In genomic region chr11:8075119-8075726, GRCh38 we compare ENCODE assay signal across 27 cellular contexts. TPM values are rescaled to one million over a fixed set of nuclear protein-coding genes. Genes with fewer than 3 reads are reported as not detected.
DNase-seq lines count a peak whose midpoint lies in the region; ATAC-seq, FAIRE-seq and TF ChIP-seq lines count a peak whose summit lies in the region.
"Had no signal": no experiment of that assay in that cellular context is flagged by ENCODE, and none has a peak within 500 bp of the region (broad histone marks: within the 10 kb centered on the region; RNA-seq: fewer than 3 reads in every experiment).

No MANE protein-coding gene starts in this region.

- POLR2A ChIA-PET in PC-3 (lab: Charles Lee; ENCODE audit: unreplicated experiment), result no interaction called here
- POLR2A ChIA-PET in K562 (lab: Yijun Ruan, JAX), result no interaction called here

- peak; percentile 20 for ATAC-seq in stimulated activated naive CD8-positive, alpha-beta T cell treated with anti-CD3 and anti-CD28 coated beads, Interleukin-15, Interleukin-2, amounts not matched to agents 100 U/mL and 50 U/mL, for 24 hours
- no peak for ATAC-seq in stimulated activated naive CD8-positive, alpha-beta T cell treated with anti-CD3 and anti-CD28 coated beads, Interleukin-15, amount 100 ng/mL, for 72 hours
- peak; percentile 68 for ATAC-seq in PC-3
- no peak for ATAC-seq in K562
- ATAC-seq in stimulated activated naive B cell treated with anti-CD40 and anti-IgM and Interleukin-4, amounts not matched to agents 10 μg/mL and 1 μg/mL and 100 μg/mL, for 72 hours (replicated peaks), result no peak
- ATAC-seq: CD8-positive, alpha-beta T cell; HCT116 had no signal

- FAIRE-seq in K562 (lab: Jason Lieb, UNC), result no peak
- FAIRE-seq: GM12891, HTR-8/SVneo had no signal

- in situ Hi-C loops in K562 (cut with MboI), result no loop called here
- in situ Hi-C loops in G401 (cut with HindIII; ENCODE audit: low sequenced_read_pairs), result no loop called here

- no TSS peak for BruUV-seq in PC-3 (replicated peaks; lab: Mats Ljungman, UMichigan)
- BruUV-seq in K562 (replicated peaks; lab: Mats Ljungman, UMichigan), result no TSS peak

- H3K9me1 ChIP-seq in K562 (ENCODE audit: control insufficient read depth, insufficient read depth, low read length), result no peaks in the 10 kb centered on the region

- 0% methylated on average over 2 of the region's 2 CpGs for WGBS in K562 (ENCODE audit: insufficient coverage, low coverage, missing lambda C conversion rate)

- no peaks in the 10 kb centered on the region for H3K9me3 Mint-ChIP-seq in stimulated activated naive CD8-positive, alpha-beta T cell treated with anti-CD3 and anti-CD28 coated beads, Interleukin-15, amount 100 ng/mL, for 72 hours
- peaks cover 0 to 3% of the 10 kb centered on the region in 2 donors for H3K9me3 Mint-ChIP-seq in stimulated activated naive B cell treated with anti-CD40 and anti-IgM and Interleukin-4, amounts not matched to agents 10 μg/mL and 1 μg/mL and 100 μg/mL, for 72 hours
- H3K9me3 Mint-ChIP-seq: CD8-positive, alpha-beta T cell had no signal

- peaks cover 8% of the 10 kb centered on the region; the same call in 1 of the 2 replicates for H3K4me1 ChIP-seq in PC-3 (ENCODE audit: insufficient read depth, low read length)
- H3K4me1 ChIP-seq in K562 (replicated peaks in 1 of 2; ENCODE audit: control insufficient read depth in 2 of 2, insufficient read depth in 2 of 2, low read length in 2 of 2), result no peaks in the 10 kb centered on the region
- H3K4me1 ChIP-seq in osteoblast (ENCODE audit: insufficient read depth, low read length), result peaks cover 4% of the 10 kb centered on the region
- H3K4me1 ChIP-seq: Caco-2 had no signal

- H3K9me3 ChIP-seq in PC-3 (ENCODE audit: low read length) (no peaks in the 10 kb centered on the region), K562 (replicated peaks; ENCODE audit: control insufficient read depth, insufficient read depth, low read depth, low read length) (no peaks in the 10 kb centered on the region), osteoblast (ENCODE audit: low read depth, low read length) (no peaks in the 10 kb centered on the region)
- H3K9me3 ChIP-seq: Caco-2, MG63 had no signal

- TF ChIP-seq POLR2A in K562 (conservative IDR thresholded peaks at IDR 0.05), result no peak

- TF ChIP-seq CTCF in PC-3 (conservative IDR thresholded peaks at IDR 0.05; ENCODE audit: low read depth, low read length) (no peak), K562 (IDR thresholded peaks at IDR 0.05 in 2 of 3, conservative IDR thresholded peaks at IDR 0.05 in 1 of 3; ENCODE audit: insufficient read depth in 2 of 3, low read depth in 1 of 3, low read length in 3 of 3) (no peak), osteoblast (IDR thresholded peaks at IDR 0.05; ENCODE audit: extremely low read depth, low read depth, low read length) (no peak)

- intact Hi-C loops in PC-3 (cut with micrococcal nuclease), result no loop called here
- intact Hi-C loops in K562 (cut with micrococcal nuclease), result no loop called here

- no peak overlapping the region for H2AFZ ChIP-seq in PC-3 (ENCODE audit: low read length)
- H2AFZ ChIP-seq in K562 (ENCODE audit: low read depth, low read length), result no peak overlapping the region
- H2AFZ ChIP-seq in osteoblast (ENCODE audit: low read length), result no peak overlapping the region

- no peaks in the 10 kb centered on the region for H4K20me1 ChIP-seq in PC-3 (ENCODE audit: low read length)
- no peaks in the 10 kb centered on the region for H4K20me1 ChIP-seq in K562 (replicated peaks; ENCODE audit: control insufficient read depth, insufficient read depth, low read length)
- H4K20me1 ChIP-seq in osteoblast (ENCODE audit: insufficient read depth, low read length), result no peaks in the 10 kb centered on the region

- DNase-seq in stimulated activated naive CD8-positive, alpha-beta T cell treated with anti-CD3 and anti-CD28 coated beads, Interleukin-15, Interleukin-2, amounts not matched to agents 100 U/mL and 50 U/mL, for 24 hours, result no peak
- no peak for DNase-seq in stimulated activated naive CD8-positive, alpha-beta T cell treated with anti-CD3 and anti-CD28 coated beads, Interleukin-15, amount 100 ng/mL, for 72 hours
- DNase-seq in PC-3 (peak; percentile 31), K562 (ENCODE audit: extremely low read depth in 1 of 4, low spot score in 3 of 4) (no peak), osteoblast (ENCODE audit: insufficient read length, low spot score, missing footprints) (peak; percentile 61), NCI-H526 (lab: John Stamatoyannopoulos, UW) (no peak), G401 (ENCODE audit: low spot score) (no peak)
- no peak for DNase-seq in stimulated activated naive B cell treated with anti-CD40 and anti-IgM and Interleukin-4, amounts not matched to agents 10 μg/mL and 1 μg/mL and 100 μg/mL, for 72 hours
- DNase-seq: Caco-2; CD8-positive, alpha-beta T cell; GF-D8; KG1; MG63; NCI-H1105 treated with DMSO at 0.1 percent for 48 hours; NCI-H146; NCI-H1930; NCI-H446; NCI-H524 treated with DMSO at 0.1 percent for 48 hours; NCI-H82; NK-92 treated with Interleukin-12 subunit alpha and Interleukin-12 subunit beta, amount 100 ng/mL, for 24 hours; RPMI8226; SHP77 had no signal

- no peaks in the 10 kb centered on the region for H3K9me2 ChIP-seq in PC-3 (replicated peaks; ENCODE audit: low read length)

- no peak overlapping the region for H3K9ac ChIP-seq in PC-3 (ENCODE audit: low read length)
- no peak overlapping the region for H3K9ac ChIP-seq in K562 (ENCODE audit: insufficient read depth in 1 of 2, low read depth in 2 of 2, low read length in 2 of 2)

- H3K27ac ChIP-seq in PC-3 (ENCODE audit: low read length), result no peak overlapping the region
- H3K27ac ChIP-seq in K562 (ENCODE audit: extremely low read depth, low read depth, low read length), result no peak overlapping the region
- no peak overlapping the region for H3K27ac ChIP-seq in osteoblast (ENCODE audit: low read depth, low read length)
- H3K27ac ChIP-seq: C4-2B had no signal

- H3K27ac Mint-ChIP-seq in stimulated activated naive CD8-positive, alpha-beta T cell treated with anti-CD3 and anti-CD28 coated beads, Interleukin-15, amount 100 ng/mL, for 72 hours, result no peak overlapping the region
- no peak overlapping the region for H3K27ac Mint-ChIP-seq in stimulated activated naive B cell treated with anti-CD40 and anti-IgM and Interleukin-4, amounts not matched to agents 10 μg/mL and 1 μg/mL and 100 μg/mL, for 72 hours
- H3K27ac Mint-ChIP-seq: B cell; CD8-positive, alpha-beta T cell had no signal

- H3K27me3 Mint-ChIP-seq in stimulated activated naive CD8-positive, alpha-beta T cell treated with anti-CD3 and anti-CD28 coated beads, Interleukin-15, amount 100 ng/mL, for 72 hours, result peaks cover 61% of the 10 kb centered on the region
- peaks cover 34 to 53% of the 10 kb centered on the region in 2 donors for H3K27me3 Mint-ChIP-seq in stimulated activated naive B cell treated with anti-CD40 and anti-IgM and Interleukin-4, amounts not matched to agents 10 μg/mL and 1 μg/mL and 100 μg/mL, for 72 hours

- H3K4me2 ChIP-seq in PC-3 (ENCODE audit: low read length) (no peak overlapping the region), K562 (ENCODE audit: insufficient read depth, low read length) (no peak overlapping the region), osteoblast (ENCODE audit: insufficient read depth, low read length) (no peak overlapping the region)

- H3K4me1 Mint-ChIP-seq in stimulated activated naive CD8-positive, alpha-beta T cell treated with anti-CD3 and anti-CD28 coated beads, Interleukin-15, amount 100 ng/mL, for 72 hours, result no peaks in the 10 kb centered on the region
- no peaks in the 10 kb centered on the region for H3K4me1 Mint-ChIP-seq in stimulated activated naive B cell treated with anti-CD40 and anti-IgM and Interleukin-4, amounts not matched to agents 10 μg/mL and 1 μg/mL and 100 μg/mL, for 72 hours

- H3K4me3 ChIP-seq in PC-3 (ENCODE audit: low read length), result no peak overlapping the region
- no peak overlapping the region for H3K4me3 ChIP-seq in K562
- H3K4me3 ChIP-seq in osteoblast (ENCODE audit: insufficient read depth, low read length), result no peak overlapping the region
- H3K4me3 ChIP-seq: MG63 had no signal

- no peak overlapping the region for H3K4me3 Mint-ChIP-seq in stimulated activated naive CD8-positive, alpha-beta T cell treated with anti-CD3 and anti-CD28 coated beads, Interleukin-15, amount 100 ng/mL, for 72 hours
- no peak overlapping the region for H3K4me3 Mint-ChIP-seq in stimulated activated naive B cell treated with anti-CD40 and anti-IgM and Interleukin-4, amounts not matched to agents 10 μg/mL and 1 μg/mL and 100 μg/mL, for 72 hours
- H3K4me3 Mint-ChIP-seq: B cell; CD8-positive, alpha-beta T cell had no signal

- no peaks in the 10 kb centered on the region for H3F3A ChIP-seq in PC-3 (ENCODE audit: low read length, unreplicated experiment)

- TF ChIP-seq EP300 in K562 (IDR thresholded peaks at IDR 0.05; ENCODE audit: low read length), result no peak

- H3K27me3 ChIP-seq in PC-3 (ENCODE audit: low read length) (peaks cover 16% of the 10 kb centered on the region), K562 (ENCODE audit: control insufficient read depth in 2 of 2, insufficient read depth in 2 of 2, low read length in 2 of 2) (peaks cover 0 to 30% of the 10 kb centered on the region in 2 experiments; a peak in 3 of 5 replicates), osteoblast (ENCODE audit: insufficient read depth, low read length) (no peaks in the 10 kb centered on the region)
- H3K27me3 ChIP-seq: MG63 had no signal

- H3K79me2 ChIP-seq in PC-3 (ENCODE audit: low read length), result no peaks in the 10 kb centered on the region
- no peaks in the 10 kb centered on the region for H3K79me2 ChIP-seq in K562 (ENCODE audit: control insufficient read depth, insufficient read depth, low read length)
- H3K79me2 ChIP-seq in osteoblast (ENCODE audit: insufficient read depth, low read length), result no peaks in the 10 kb centered on the region

- H3K36me3 ChIP-seq in PC-3 (ENCODE audit: low read depth, low read length), result no peaks in the 10 kb centered on the region
- no peaks in the 10 kb centered on the region for H3K36me3 ChIP-seq in K562 (ENCODE audit: control insufficient read depth, insufficient read depth, low read length)
- no peaks in the 10 kb centered on the region for H3K36me3 ChIP-seq in osteoblast (ENCODE audit: insufficient read depth, low read length)
- H3K36me3 ChIP-seq: MG63 had no signal

- CTCF ChIA-PET in PC-3 (lab: Charles Lee) (no interaction called here), K562 (lab: Yijun Ruan, JAX; ENCODE audit: low intra/inter-chr PET ratio) (no interaction called here)

- no peaks in the 10 kb centered on the region for H3K36me3 Mint-ChIP-seq in stimulated activated naive B cell treated with anti-CD40 and anti-IgM and Interleukin-4, amounts not matched to agents 10 μg/mL and 1 μg/mL and 100 μg/mL, for 72 hours
- H3K36me3 Mint-ChIP-seq: CD8-positive, alpha-beta T cell had no signal

- TF ChIP-seq RAD21 in K562 (CRISPR knock-in tag; conservative IDR thresholded peaks at IDR 0.05 in 1 of 2, IDR thresholded peaks at IDR 0.05 in 1 of 2), result no peak

RNA-seq across cellular contexts. Expression of gene TUB, which starts 5.8 kb away (rescaled TPM):
- total RNA-seq in PC-3 (2014; rRNA removed) (3.2 and 3.3 TPM in 2 replicates), K562 (2014; rRNA removed) (not detected in 2 replicates), K562 (2014; rRNA removed; fragmentation: Illumina TruSeq; extraction: Trizol) (not detected in 2 replicates), K562 (2015; rRNA removed; fragmentation: Illumina TruSeq; extraction: Trizol) (not detected in 2 replicates), K562 (2021) (not detected in 2 replicates), osteoblast (19.2 and 23.5 TPM in 2 replicates)
- total RNA-seq in K562 (2011; cell fraction: chromatin; rRNA removed; ENCODE audit: low replicate concordance), result not detected in 2 replicates
- not detected in 2 replicates for total RNA-seq in K562 (2011; cell fraction: nucleolus; rRNA removed)
- total RNA-seq in K562 (2011; cell fraction: nucleoplasm; rRNA removed), result not detected in 2 replicates
- polyA plus RNA-seq in K562 (2011; rRNA removed) (not detected in 2 replicates), K562 (2014; fragmentation: Illumina TruSeq; extraction: Trizol) (not detected in 2 replicates), K562 (2014; fragmentation: Nextera tagmentation; extraction: Ambion mirVana) (not detected), K562 (2014; rRNA removed) (not detected in 2 replicates)
- polyA plus RNA-seq in K562 (2011; cell fraction: cytosol; rRNA removed), result 0.01 TPM in 1 of 2 replicates, not detected in the other
- 0.04 TPM in 1 of 2 replicates, not detected in the other for polyA plus RNA-seq in K562 (2011; cell fraction: nucleus; rRNA removed)
- 0.01 TPM in 1 of 2 replicates, not detected in the other for polyA plus RNA-seq in K562 (2012)
- not detected in 2 replicates for polyA minus RNA-seq in K562 (2011; rRNA and poly(A)+ RNA removed)
- not detected in 2 replicates for polyA minus RNA-seq in K562 (2011; cell fraction: cytosol; rRNA and poly(A)+ RNA removed)
- not detected in 2 replicates for polyA minus RNA-seq in K562 (2011; cell fraction: nucleus; rRNA and poly(A)+ RNA removed)
- 21.4 and 26.5 TPM in 2 replicates for total RNA-seq in G401 (2014; rRNA removed; shearing (Covaris generic))
- total RNA-seq: Caco-2; CD8-positive, alpha-beta T cell had no signal

Comparison
In these comparisons a context has a peak if more than half of its experiments do, and no peak if none do; other contexts are left out.
1. ATAC-seq: peak in stimulated activated naive CD8-positive, alpha-beta T cell treated with anti-CD3 and anti-CD28 coated beads, Interleukin-15, Interleukin-2, amounts not matched to agents 100 U/mL and 50 U/mL, for 24 hours (single experiment) and PC-3 (single experiment); none in stimulated activated naive CD8-positive, alpha-beta T cell treated with anti-CD3 and anti-CD28 coated beads, Interleukin-15, amount 100 ng/mL, for 72 hours (single experiment), K562 (single experiment) and stimulated activated naive B cell treated with anti-CD40 and anti-IgM and Interleukin-4, amounts not matched to agents 10 μg/mL and 1 μg/mL and 100 μg/mL, for 72 hours (0 of 2).
2. DNase-seq: peak in PC-3 (single experiment) and osteoblast (single experiment); none in stimulated activated naive CD8-positive, alpha-beta T cell treated with anti-CD3 and anti-CD28 coated beads, Interleukin-15, Interleukin-2, amounts not matched to agents 100 U/mL and 50 U/mL, for 24 hours (single experiment), stimulated activated naive CD8-positive, alpha-beta T cell treated with anti-CD3 and anti-CD28 coated beads, Interleukin-15, amount 100 ng/mL, for 72 hours (0 of 2), K562 (0 of 4), stimulated activated naive B cell treated with anti-CD40 and anti-IgM and Interleukin-4, amounts not matched to agents 10 μg/mL and 1 μg/mL and 100 μg/mL, for 72 hours (single experiment), NCI-H526 (0 of 2) and G401 (single experiment).